11 cellular contexts compared by ENCODE assay signal in the genomic region with DNA sequence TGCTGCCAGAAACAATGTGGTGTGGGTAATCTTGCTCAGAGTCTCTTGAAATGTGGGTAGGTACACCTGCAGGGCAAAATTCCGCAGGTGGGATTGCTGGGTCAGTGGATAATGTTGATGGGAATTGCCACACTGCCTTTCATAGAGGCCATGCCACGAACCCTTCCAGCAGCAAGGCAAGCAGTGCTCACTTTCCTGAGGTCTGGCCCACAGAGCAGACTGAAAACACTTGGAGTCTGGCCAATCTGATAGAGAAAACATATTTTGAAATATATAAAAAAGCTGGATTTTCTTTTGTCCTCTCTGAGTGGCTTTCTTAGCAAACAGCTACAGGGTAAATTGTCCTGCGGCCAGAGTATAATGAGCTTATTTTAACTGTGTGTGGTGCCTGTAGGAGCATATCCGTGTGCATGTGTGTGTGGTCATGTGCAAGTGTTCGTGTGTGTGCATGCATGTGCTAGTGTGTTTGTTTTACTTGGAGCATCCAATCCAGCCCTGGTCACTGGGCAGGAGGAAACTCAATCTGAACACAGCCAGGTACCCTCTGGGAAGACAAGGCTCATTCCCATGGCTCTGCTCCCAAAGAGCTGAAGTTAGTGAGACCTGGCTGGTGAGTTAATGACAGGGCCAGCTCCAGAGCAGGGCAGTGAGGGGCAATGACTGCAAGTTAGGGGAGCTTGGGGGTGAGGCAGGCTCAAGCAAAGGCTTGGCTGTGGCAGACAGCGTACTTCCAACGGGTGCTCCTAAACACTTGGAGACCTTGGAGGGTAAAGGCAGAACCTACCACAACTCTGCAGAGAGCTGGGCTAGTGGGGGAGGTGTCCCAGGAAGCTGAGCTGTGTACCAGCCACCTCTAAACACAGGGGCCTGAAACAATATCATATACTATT.
DNase-seq lines count a peak whose midpoint lies in the region; ATAC-seq and TF ChIP-seq lines count a peak whose summit lies in the region.
"Had no signal": no experiment of that assay in that cellular context is flagged by ENCODE, and none has a peak within 500 bp of the region (broad histone marks: within the 10 kb centered on the region; RNA-seq: fewer than 3 reads in every experiment).

No MANE protein-coding gene starts in this region.

- peak; percentile 42 for DNase-seq in Right ventricle myocardium superior
- no peak for DNase-seq in right atrium auricular region (ENCODE audit: low spot score)
- peak; percentile 16 to 62 for DNase-seq in foreskin keratinocyte
- no peak for DNase-seq in type B pancreatic cell (ENCODE audit: extremely low spot score, unreplicated experiment)
- no peak for DNase-seq in CD8-positive, alpha-beta T cell
- no peak for DNase-seq in hepatic stellate cell (ENCODE audit: low spot score)
- DNase-seq: activated T-cell treated with anti-CD3 and anti-CD28 coated beads, Interleukin-2, amount 50 U/mL, for 4 hours; NCI-H2081 treated with DMSO at 0.1 percent for 48 hours had no signal

- H3K4me3 Mint-ChIP-seq in type B pancreatic cell, result no peak overlapping the region
- no peak overlapping the region for H3K4me3 Mint-ChIP-seq in CD8-positive, alpha-beta T cell
- H3K4me3 Mint-ChIP-seq: activated T-cell treated with anti-CD3 and anti-CD28 coated beads, Interleukin-2, amount 50 U/mL, for 4 hours; central memory CD8-positive, alpha-beta T cell had no signal

- intact Hi-C loops in Right ventricle myocardium superior (cut with DNase I), result no loop called here
- intact Hi-C loops in CD8-positive, alpha-beta T cell (cut with DNase I, micrococcal nuclease), result no loop called here

- peak overlapping the region; percentile 10 for H3K4me2 ChIP-seq in SU-DHL-6 (ENCODE audit: low read depth, low read length, poor library complexity, severe bottlenecking)

- no peak for TF ChIP-seq CTCF in right atrium auricular region (IDR thresholded peaks at IDR 0.05)
- no peak for TF ChIP-seq CTCF in SU-DHL-6 (IDR thresholded peaks at IDR 0.05; ENCODE audit: insufficient read depth, low read length, poor library complexity, severe bottlenecking)
- no peak for TF ChIP-seq CTCF in foreskin keratinocyte (conservative IDR thresholded peaks at IDR 0.05)
- TF ChIP-seq CTCF in type B pancreatic cell (conservative IDR thresholded peaks at IDR 0.05), result no peak
- no peak for TF ChIP-seq CTCF in CD8-positive, alpha-beta T cell (IDR thresholded peaks at IDR 0.05)

- H3K27ac ChIP-seq in right atrium auricular region, result no peak overlapping the region
- H3K27ac ChIP-seq in SU-DHL-6 (ENCODE audit: low read depth, low read length), result no peak overlapping the region
- H3K27ac ChIP-seq in foreskin keratinocyte, result peak overlapping the region; percentile 93
- no peak overlapping the region for H3K27ac ChIP-seq in CD8-positive, alpha-beta T cell (ENCODE audit: low read depth, low read length)

- H3K27ac Mint-ChIP-seq in type B pancreatic cell, result peak overlapping the region; percentile 40
- H3K27ac Mint-ChIP-seq in CD8-positive, alpha-beta T cell, result no peak overlapping the region

- no peaks in the 10 kb centered on the region for H3K9me2 ChIP-seq in SU-DHL-6 (replicated peaks; ENCODE audit: insufficient read depth, low read length)

- POLR2A ChIA-PET in CD8-positive, alpha-beta T cell (lab: Charles Lee), result no interaction called here

- no peaks in the 10 kb centered on the region for H3K27me3 ChIP-seq in right atrium auricular region
- H3K27me3 ChIP-seq in SU-DHL-6 (ENCODE audit: low read length), result no peaks in the 10 kb centered on the region
- H3K27me3 ChIP-seq in foreskin keratinocyte, result no peaks in the 10 kb centered on the region
- H3K27me3 ChIP-seq in CD8-positive, alpha-beta T cell (ENCODE audit: insufficient read depth, low read length), result no peaks in the 10 kb centered on the region

- no peak overlapping the region for H2AFZ ChIP-seq in SU-DHL-6 (ENCODE audit: low read depth, low read length, severe bottlenecking)

- ATAC-seq in Right ventricle myocardium superior (ENCODE audit: poor library complexity) (peak; percentile 47), foreskin keratinocyte (no peak), HG03159 (IDR thresholded peaks at IDR 0.05; ENCODE audit: unreplicated experiment) (no peak)
- ATAC-seq in CD8-positive, alpha-beta T cell, result no peak

- no peak overlapping the region for H3K9ac ChIP-seq in SU-DHL-6 (ENCODE audit: low read length)

- no peaks in the 10 kb centered on the region for H3K27me3 Mint-ChIP-seq in type B pancreatic cell
- peaks cover 4% of the 10 kb centered on the region for H3K27me3 Mint-ChIP-seq in CD8-positive, alpha-beta T cell (ENCODE audit: low read depth)

- H3K9me3 Mint-ChIP-seq in type B pancreatic cell, result peaks cover 10% of the 10 kb centered on the region
- H3K9me3 Mint-ChIP-seq in CD8-positive, alpha-beta T cell, result no peaks in the 10 kb centered on the region
- H3K9me3 Mint-ChIP-seq: activated T-cell treated with anti-CD3 and anti-CD28 coated beads, Interleukin-2, amount 50 U/mL, for 4 hours; central memory CD8-positive, alpha-beta T cell had no signal

- no peaks in the 10 kb centered on the region for H3K79me2 ChIP-seq in SU-DHL-6 (ENCODE audit: insufficient read depth, low read length)

- no peaks in the 10 kb centered on the region; the same call in 1 of the 2 replicates for H4K20me1 ChIP-seq in SU-DHL-6 (ENCODE audit: low read depth, low read length)

- H3K4me1 ChIP-seq in right atrium auricular region (peaks cover 0 to 8% of the 10 kb centered on the region in 2 donors), foreskin keratinocyte (peaks cover 8% of the 10 kb centered on the region)
- no peaks in the 10 kb centered on the region for H3K4me1 ChIP-seq in CD8-positive, alpha-beta T cell (ENCODE audit: insufficient read depth, low read length)

- peaks cover 17% of the 10 kb centered on the region for H3K4me1 Mint-ChIP-seq in type B pancreatic cell (ENCODE audit: unreplicated experiment)
- no peaks in the 10 kb centered on the region for H3K4me1 Mint-ChIP-seq in CD8-positive, alpha-beta T cell (ENCODE audit: low read depth)

- H3K36me3 ChIP-seq in right atrium auricular region (no peaks in the 10 kb centered on the region), SU-DHL-6 (ENCODE audit: low read length) (no peaks in the 10 kb centered on the region)
- H3K36me3 ChIP-seq in CD8-positive, alpha-beta T cell (ENCODE audit: insufficient read depth, low read length), result no peaks in the 10 kb centered on the region

- no peak overlapping the region for H3K4me3 ChIP-seq in right atrium auricular region
- H3K4me3 ChIP-seq in SU-DHL-6 (ENCODE audit: insufficient read depth, low read length, poor library complexity, severe bottlenecking), result no peak overlapping the region
- no peak overlapping the region for H3K4me3 ChIP-seq in CD8-positive, alpha-beta T cell (ENCODE audit: low read depth, low read length)

- H3K9me3 ChIP-seq in right atrium auricular region, result no peaks in the 10 kb centered on the region
- no peaks in the 10 kb centered on the region for H3K9me3 ChIP-seq in SU-DHL-6 (ENCODE audit: insufficient read depth, low read length)
- H3K9me3 ChIP-seq in CD8-positive, alpha-beta T cell (ENCODE audit: low read length), result no peaks in the 10 kb centered on the region

- peaks cover 4% of the 10 kb centered on the region for H3F3A ChIP-seq in SU-DHL-6 (ENCODE audit: insufficient read depth)

- CTCF ChIA-PET in CD8-positive, alpha-beta T cell (lab: Charles Lee), result no interaction called here

- H3K36me3 Mint-ChIP-seq in type B pancreatic cell, result no peaks in the 10 kb centered on the region
- no peaks in the 10 kb centered on the region for H3K36me3 Mint-ChIP-seq in CD8-positive, alpha-beta T cell

Comparison
In these comparisons a context has a peak if more than half of its experiments do, and no peak if none do; other contexts are left out.
1. DNase-seq: peak in Right ventricle myocardium superior (single experiment) and foreskin keratinocyte (2 of 2); none in right atrium auricular region (single experiment), type B pancreatic cell (single experiment), CD8-positive, alpha-beta T cell (0 of 7) and hepatic stellate cell (single experiment).